In genomic region chr16:30413116-30413806, GRCh38 we compare ENCODE assay signal across 1 cellular context.
TF ChIP-seq lines count a peak whose summit lies in the region.

No MANE protein-coding gene starts in this region.

TF ChIP-seq in SK-N-SH, 30 proteins besides CTCF, POLR2A, EP300 and RAD21:
- TF ChIP-seq FOXJ3 (CRISPR knock-in tag; IDR thresholded peaks at IDR 0.05) (no peak), NFIC (IDR thresholded peaks at IDR 0.05; ENCODE audit: borderline replicate concordance) (no peak), GATA2 (CRISPR knock-in tag; IDR thresholded peaks at IDR 0.05) (no peak), MAX (IDR thresholded peaks at IDR 0.05; ENCODE audit: low read depth) (no peak), FOSL2 (IDR thresholded peaks at IDR 0.05; ENCODE audit: borderline replicate concordance, low read depth) (no peak), TEAD4 (IDR thresholded peaks at IDR 0.05; ENCODE audit: borderline replicate concordance, insufficient read depth) (no peak), USF1 (IDR thresholded peaks at IDR 0.05; ENCODE audit: borderline replicate concordance, low read depth) (no peak), JUND (IDR thresholded peaks at IDR 0.05) (no peak), NRF1 (IDR thresholded peaks at IDR 0.05; ENCODE audit: low read depth, low read length) (no peak), GABPA (IDR thresholded peaks at IDR 0.05; ENCODE audit: low read depth) (no peak), ELF1 (IDR thresholded peaks at IDR 0.05) (no peak), RCOR1 (IDR thresholded peaks at IDR 0.05; ENCODE audit: low read length) (no peak), MXI1 (IDR thresholded peaks at IDR 0.05; ENCODE audit: low read depth, low read length) (no peak), SMC3 (IDR thresholded peaks at IDR 0.05; ENCODE audit: low read depth, low read length) (no peak), FOXM1 (IDR thresholded peaks at IDR 0.05; ENCODE audit: low read depth) (no peak), POLR2AphosphoS5 (IDR thresholded peaks at IDR 0.05; ENCODE audit: low read depth, low read length) (no peak)
- TF ChIP-seq, protein P1, sequence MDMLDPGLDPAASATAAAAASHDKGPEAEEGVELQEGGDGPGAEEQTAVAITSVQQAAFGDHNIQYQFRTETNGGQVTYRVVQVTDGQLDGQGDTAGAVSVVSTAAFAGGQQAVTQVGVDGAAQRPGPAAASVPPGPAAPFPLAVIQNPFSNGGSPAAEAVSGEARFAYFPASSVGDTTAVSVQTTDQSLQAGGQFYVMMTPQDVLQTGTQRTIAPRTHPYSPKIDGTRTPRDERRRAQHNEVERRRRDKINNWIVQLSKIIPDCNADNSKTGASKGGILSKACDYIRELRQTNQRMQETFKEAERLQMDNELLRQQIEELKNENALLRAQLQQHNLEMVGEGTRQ (IDR thresholded peaks at IDR 0.05; ENCODE audit: borderline replicate concordance, low read depth, low read length), result no peak
- TF ChIP-seq, protein P2, sequence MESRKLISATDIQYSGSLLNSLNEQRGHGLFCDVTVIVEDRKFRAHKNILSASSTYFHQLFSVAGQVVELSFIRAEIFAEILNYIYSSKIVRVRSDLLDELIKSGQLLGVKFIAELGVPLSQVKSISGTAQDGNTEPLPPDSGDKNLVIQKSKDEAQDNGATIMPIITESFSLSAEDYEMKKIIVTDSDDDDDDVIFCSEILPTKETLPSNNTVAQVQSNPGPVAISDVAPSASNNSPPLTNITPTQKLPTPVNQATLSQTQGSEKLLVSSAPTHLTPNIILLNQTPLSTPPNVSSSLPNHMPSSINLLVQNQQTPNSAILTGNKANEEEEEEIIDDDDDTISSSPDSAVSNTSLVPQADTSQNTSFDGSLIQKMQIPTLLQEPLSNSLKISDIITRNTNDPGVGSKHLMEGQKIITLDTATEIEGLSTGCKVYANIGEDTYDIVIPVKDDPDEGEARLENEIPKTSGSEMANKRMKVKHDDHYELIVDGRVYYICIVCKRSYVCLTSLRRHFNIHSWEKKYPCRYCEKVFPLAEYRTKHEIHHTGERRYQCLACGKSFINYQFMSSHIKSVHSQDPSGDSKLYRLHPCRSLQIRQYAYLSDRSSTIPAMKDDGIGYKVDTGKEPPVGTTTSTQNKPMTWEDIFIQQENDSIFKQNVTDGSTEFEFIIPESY (IDR thresholded peaks at IDR 0.05; ENCODE audit: borderline replicate concordance, low read depth), result no peak
- TF ChIP-seq, protein P3, sequence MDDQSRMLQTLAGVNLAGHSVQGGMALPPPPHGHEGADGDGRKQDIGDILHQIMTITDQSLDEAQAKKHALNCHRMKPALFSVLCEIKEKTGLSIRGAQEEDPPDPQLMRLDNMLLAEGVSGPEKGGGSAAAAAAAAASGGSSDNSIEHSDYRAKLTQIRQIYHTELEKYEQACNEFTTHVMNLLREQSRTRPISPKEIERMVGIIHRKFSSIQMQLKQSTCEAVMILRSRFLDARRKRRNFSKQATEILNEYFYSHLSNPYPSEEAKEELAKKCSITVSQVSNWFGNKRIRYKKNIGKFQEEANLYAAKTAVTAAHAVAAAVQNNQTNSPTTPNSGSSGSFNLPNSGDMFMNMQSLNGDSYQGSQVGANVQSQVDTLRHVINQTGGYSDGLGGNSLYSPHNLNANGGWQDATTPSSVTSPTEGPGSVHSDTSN (IDR thresholded peaks at IDR 0.05), result no peak
- TF ChIP-seq, protein P4, sequence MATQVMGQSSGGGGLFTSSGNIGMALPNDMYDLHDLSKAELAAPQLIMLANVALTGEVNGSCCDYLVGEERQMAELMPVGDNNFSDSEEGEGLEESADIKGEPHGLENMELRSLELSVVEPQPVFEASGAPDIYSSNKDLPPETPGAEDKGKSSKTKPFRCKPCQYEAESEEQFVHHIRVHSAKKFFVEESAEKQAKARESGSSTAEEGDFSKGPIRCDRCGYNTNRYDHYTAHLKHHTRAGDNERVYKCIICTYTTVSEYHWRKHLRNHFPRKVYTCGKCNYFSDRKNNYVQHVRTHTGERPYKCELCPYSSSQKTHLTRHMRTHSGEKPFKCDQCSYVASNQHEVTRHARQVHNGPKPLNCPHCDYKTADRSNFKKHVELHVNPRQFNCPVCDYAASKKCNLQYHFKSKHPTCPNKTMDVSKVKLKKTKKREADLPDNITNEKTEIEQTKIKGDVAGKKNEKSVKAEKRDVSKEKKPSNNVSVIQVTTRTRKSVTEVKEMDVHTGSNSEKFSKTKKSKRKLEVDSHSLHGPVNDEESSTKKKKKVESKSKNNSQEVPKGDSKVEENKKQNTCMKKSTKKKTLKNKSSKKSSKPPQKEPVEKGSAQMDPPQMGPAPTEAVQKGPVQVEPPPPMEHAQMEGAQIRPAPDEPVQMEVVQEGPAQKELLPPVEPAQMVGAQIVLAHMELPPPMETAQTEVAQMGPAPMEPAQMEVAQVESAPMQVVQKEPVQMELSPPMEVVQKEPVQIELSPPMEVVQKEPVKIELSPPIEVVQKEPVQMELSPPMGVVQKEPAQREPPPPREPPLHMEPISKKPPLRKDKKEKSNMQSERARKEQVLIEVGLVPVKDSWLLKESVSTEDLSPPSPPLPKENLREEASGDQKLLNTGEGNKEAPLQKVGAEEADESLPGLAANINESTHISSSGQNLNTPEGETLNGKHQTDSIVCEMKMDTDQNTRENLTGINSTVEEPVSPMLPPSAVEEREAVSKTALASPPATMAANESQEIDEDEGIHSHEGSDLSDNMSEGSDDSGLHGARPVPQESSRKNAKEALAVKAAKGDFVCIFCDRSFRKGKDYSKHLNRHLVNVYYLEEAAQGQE (IDR thresholded peaks at IDR 0.05; ENCODE audit: low read depth, low read length), result no peak
